Comparison of ENCODE assay signal across 35 cellular contexts in genomic region chr10:22410846-22411245, GRCh38.
"Had no signal": no experiment of that assay in that cellular context is flagged by ENCODE, and none has a peak within 500 bp of the region (broad histone marks: within the 10 kb centered on the region; RNA-seq: fewer than 3 reads in every experiment).

No MANE protein-coding gene starts in this region.

- H3K27me3 ChIP-seq: MG63 had no signal

- H3K4me3 ChIP-seq: MG63 had no signal

- DNase-seq: Karpas-422, Kasumi-1, MG63, MM.1S, MV-4-11, NCI-H1048, NCI-H1092, NCI-H1092 treated with DMSO at 0.1 percent for 48 hours, NCI-H1105, NCI-H1105 treated with DMSO at 0.1 percent for 48 hours, NCI-H1417, NCI-H1417 treated with DMSO at 0.1 percent for 48 hours, NCI-H1436, NCI-H1436 treated with DMSO at 0.1 percent for 48 hours, NCI-H146, NCI-H1694, NCI-H1694 treated with DMSO at 0.1 percent for 48 hours, NCI-H187, NCI-H187 treated with DMSO at 0.1 percent for 48 hours, NCI-H1930, NCI-H2029, NCI-H2029 treated with DMSO at 0.1 percent for 48 hours, NCI-H2081, NCI-H2081 treated with DMSO at 0.1 percent for 48 hours, NCI-H2107, NCI-H2171, NCI-H2171 treated with DMSO at 0.1 percent for 48 hours, NCI-H2227 treated with DMSO at 0.1 percent for 48 hours, NCI-H226, NCI-H345, NCI-H446, NCI-H446 treated with DMSO at 0.1 percent for 48 hours, NCI-H510A, NCI-H510A treated with DMSO at 0.1 percent for 48 hours, NCI-H524 had no signal

- H3K36me3 ChIP-seq: MG63 had no signal

- H3K9me3 ChIP-seq: MG63 had no signal
